Comparison of ENCODE assay signal across 12 cellular contexts in genomic region chr6:26173836-26174144, GRCh38.
DNase-seq lines count a peak whose midpoint lies in the region; ATAC-seq and TF ChIP-seq lines count a peak whose summit lies in the region.
"Had no signal": no experiment of that assay in that cellular context is flagged by ENCODE, and none has a peak within 500 bp of the region (broad histone marks: within the 10 kb centered on the region; RNA-seq: fewer than 3 reads in every experiment).

No MANE protein-coding gene starts in this region.

- peak overlapping the region; percentile 77 for H3K4me3 ChIP-seq in BLaER1
- H3K4me3 ChIP-seq in GM12865 (ENCODE audit: low read depth, low read length) = peak overlapping the region; percentile 84

- POLR2A ChIA-PET in activated CD8-positive, alpha-beta T cell treated with anti-CD3 and anti-CD28 coated beads for 36 hours (lab: Charles Lee) = interaction anchor here (0.7 to 8.6 kb wide), 23 partner anchors 10 to 335 kb away, joined by 3 to 286 read pairs (median 4); a partner anchor contains a TSS

- peak overlapping the region; percentile 97 for H3K4me3 Mint-ChIP-seq in activated CD8-positive, alpha-beta T cell treated with anti-CD3 and anti-CD28 coated beads for 36 hours
- H3K4me3 Mint-ChIP-seq in mesothelial cell of epicardium = peak overlapping the region; percentile 19

- peak overlapping the region; percentile 95; the same call in 1 of the 2 replicates for H3K27ac ChIP-seq in BLaER1

- peak; percentile 35 for DNase-seq in GM12865 (ENCODE audit: low read depth)
- DNase-seq in activated CD8-positive, alpha-beta T cell treated with anti-CD3 and anti-CD28 coated beads for 36 hours = no peak
- DNase-seq in mesothelial cell of epicardium (ENCODE audit: low spot score in 2 of 2, unreplicated experiment in 2 of 2) = no peak
- DNase-seq in NCI-H2171 (lab: John Stamatoyannopoulos, UW) = no peak
- no peak for DNase-seq in NCI-H2196 (lab: John Stamatoyannopoulos, UW; ENCODE audit: unreplicated experiment)
- DNase-seq: COR-L47, hypothalamus had no signal

- intact Hi-C loops in activated CD8-positive, alpha-beta T cell treated with anti-CD3 and anti-CD28 coated beads for 36 hours (cut with micrococcal nuclease) = no loop called here

- no peaks in the 10 kb centered on the region for H3K27me3 ChIP-seq in BLaER1
- H3K27me3 ChIP-seq: ascending aorta had no signal

- TF ChIP-seq CTCF in GM12865 (IDR thresholded peaks at IDR 0.05; ENCODE audit: insufficient read depth, low read depth, low read length, missing control alignments) (no peak), mesothelial cell of epicardium (IDR thresholded peaks at IDR 0.05; ENCODE audit: unreplicated experiment) (no peak)
- TF ChIP-seq CTCF in activated CD8-positive, alpha-beta T cell treated with anti-CD3 and anti-CD28 coated beads for 36 hours (IDR thresholded peaks at IDR 0.05) = no peak

- H3K36me3 ChIP-seq in BLaER1 = no peaks in the 10 kb centered on the region
- H3K36me3 ChIP-seq: ascending aorta had no signal

- no peaks in the 10 kb centered on the region for H3K9me3 ChIP-seq in BLaER1
- H3K9me3 ChIP-seq: ascending aorta had no signal

- peak overlapping the region; percentile 94 for H3K9ac ChIP-seq in BLaER1

- H3K4me2 ChIP-seq in BLaER1 = peak overlapping the region; percentile 77

- ATAC-seq in activated CD8-positive, alpha-beta T cell treated with anti-CD3 and anti-CD28 coated beads for 36 hours = no peak
- ATAC-seq in GM21737 (IDR thresholded peaks at IDR 0.05; ENCODE audit: unreplicated experiment) (no peak), HG03469 (IDR thresholded peaks at IDR 0.05; ENCODE audit: unreplicated experiment) (no peak)
- ATAC-seq: activated CD4-positive, CD25-positive, alpha-beta regulatory T cell treated with anti-CD3 and anti-CD28 coated beads, Interleukin-2, amount 50 U/mL, for 24 hours had no signal

- H3K9me3 Mint-ChIP-seq in activated CD8-positive, alpha-beta T cell treated with anti-CD3 and anti-CD28 coated beads for 36 hours = no peaks in the 10 kb centered on the region
- H3K9me3 Mint-ChIP-seq in mesothelial cell of epicardium = no peaks in the 10 kb centered on the region

- no peaks in the 10 kb centered on the region for H3K27me3 Mint-ChIP-seq in activated CD8-positive, alpha-beta T cell treated with anti-CD3 and anti-CD28 coated beads for 36 hours
- H3K27me3 Mint-ChIP-seq in mesothelial cell of epicardium (ENCODE audit: low read depth) = no peaks in the 10 kb centered on the region

- CTCF ChIA-PET in activated CD8-positive, alpha-beta T cell treated with anti-CD3 and anti-CD28 coated beads for 36 hours (lab: Charles Lee) = interaction anchor here (0.6 to 2.8 kb wide), 9 partner anchors 10 to 422 kb away, joined by 3 to 15 read pairs (median 4); a partner anchor contains a TSS

- H4K20me1 ChIP-seq in BLaER1 = no peaks in the 10 kb centered on the region; the same call in 1 of the 2 replicates

- H3K4me1 Mint-ChIP-seq in activated CD8-positive, alpha-beta T cell treated with anti-CD3 and anti-CD28 coated beads for 36 hours (ENCODE audit: low read depth) = peaks cover 48% of the 10 kb centered on the region
- H3K4me1 Mint-ChIP-seq in mesothelial cell of epicardium = peaks cover 23% of the 10 kb centered on the region

- peaks cover 49% of the 10 kb centered on the region for H3K4me1 ChIP-seq in BLaER1

- peaks cover 12% of the 10 kb centered on the region for H3K36me3 Mint-ChIP-seq in activated CD8-positive, alpha-beta T cell treated with anti-CD3 and anti-CD28 coated beads for 36 hours (ENCODE audit: low read depth)
- no peaks in the 10 kb centered on the region for H3K36me3 Mint-ChIP-seq in mesothelial cell of epicardium

- H3K27ac Mint-ChIP-seq in activated CD8-positive, alpha-beta T cell treated with anti-CD3 and anti-CD28 coated beads for 36 hours = peak overlapping the region; percentile 99
- H3K27ac Mint-ChIP-seq in mesothelial cell of epicardium = peak overlapping the region; percentile 62
